ENCODE assay signal across 8 cellular contexts in genomic region chr5:40154194-40154593, GRCh38.
"Had no signal": no experiment of that assay in that cellular context is flagged by ENCODE, and none has a peak within 500 bp of the region (broad histone marks: within the 10 kb centered on the region; RNA-seq: fewer than 3 reads in every experiment).

No MANE protein-coding gene starts in this region.

- H3K4me3 ChIP-seq: GM12878 had no signal

- FAIRE-seq: G401.6, GM12878, GM12891, GM12892, GM18507, GM19239 had no signal

- DNase-seq: GDM1, GF-D8 had no signal
